Comparison of ENCODE assay signal across 1 cellular context in genomic region chr18:4358618-4359017, GRCh38.
TF ChIP-seq lines count a peak whose summit lies in the region.

No MANE protein-coding gene starts in this region.

TF ChIP-seq in H1, 55 proteins besides CTCF, POLR2A, EP300 and RAD21 (continued from another document):
- TF ChIP-seq TAF1 (IDR thresholded peaks at IDR 0.05; ENCODE audit: low read depth, low read length): 0 out of 2 replicates have a peak, but pooled peaks have one; percentile 40
- no peak for TF ChIP-seq E2F6 (IDR thresholded peaks at IDR 0.05)
- no peak for TF ChIP-seq HDAC6 (IDR thresholded peaks at IDR 0.05; ENCODE audit: low read depth, low read length)
- TF ChIP-seq TEAD4 (IDR thresholded peaks at IDR 0.05; ENCODE audit: low read depth, low read length): peak; percentile 95
- TF ChIP-seq CBX5 (IDR thresholded peaks at IDR 0.05; ENCODE audit: low read depth, low read length): no peak
- TF ChIP-seq CTBP2 (IDR thresholded peaks at IDR 0.05; ENCODE audit: borderline replicate concordance, insufficient read depth, insufficient read length, low read length): peak; percentile 84
- no peak for TF ChIP-seq CREB1 (IDR thresholded peaks at IDR 0.05)
- TF ChIP-seq USF2 (IDR thresholded peaks at IDR 0.05; ENCODE audit: low read length): no peak
- no peak for TF ChIP-seq SP4 (IDR thresholded peaks at IDR 0.05; ENCODE audit: low read length)
- TF ChIP-seq RBBP5 (IDR thresholded peaks at IDR 0.05; ENCODE audit: borderline replicate concordance, low read depth, low read length): no peak
- peak; percentile 30; the same call in 1 of the 2 replicates for TF ChIP-seq MAX (IDR thresholded peaks at IDR 0.05)
- TF ChIP-seq KDM5A (IDR thresholded peaks at IDR 0.05; ENCODE audit: low read length): no peak
- no peak for TF ChIP-seq TAF7 (optimal IDR thresholded peaks at IDR 0.05; ENCODE audit: borderline replicate concordance, low read depth, low read length)
- TF ChIP-seq ASH2L (IDR thresholded peaks at IDR 0.05; ENCODE audit: low read length): peak; percentile 23
- TF ChIP-seq NANOG (IDR thresholded peaks at IDR 0.05; ENCODE audit: insufficient read depth, low read depth, low read length, poor library complexity, severe bottlenecking): peak; percentile 48
- TF ChIP-seq ATF2 (IDR thresholded peaks at IDR 0.05; ENCODE audit: low read length): no peak
- TF ChIP-seq YY1 (IDR thresholded peaks at IDR 0.05; ENCODE audit: low read depth, low read length): peak; percentile 74; the same call in 1 of the 2 replicates
- no peak for TF ChIP-seq RFX5 (IDR thresholded peaks at IDR 0.05; ENCODE audit: borderline replicate concordance, low read depth, low read length)
- TF ChIP-seq BRCA1 (IDR thresholded peaks at IDR 0.05; ENCODE audit: low read depth, low read length): no peak
- no peak for TF ChIP-seq CHD2 (IDR thresholded peaks at IDR 0.05; ENCODE audit: low read length)
- TF ChIP-seq MAFK (IDR thresholded peaks at IDR 0.05; ENCODE audit: low read depth, low read length): no peak
- TF ChIP-seq NRF1 (IDR thresholded peaks at IDR 0.05; ENCODE audit: low read depth, low read length): no peak
